Comparison of ENCODE assay signal across 8 cellular contexts in the genomic region with DNA sequence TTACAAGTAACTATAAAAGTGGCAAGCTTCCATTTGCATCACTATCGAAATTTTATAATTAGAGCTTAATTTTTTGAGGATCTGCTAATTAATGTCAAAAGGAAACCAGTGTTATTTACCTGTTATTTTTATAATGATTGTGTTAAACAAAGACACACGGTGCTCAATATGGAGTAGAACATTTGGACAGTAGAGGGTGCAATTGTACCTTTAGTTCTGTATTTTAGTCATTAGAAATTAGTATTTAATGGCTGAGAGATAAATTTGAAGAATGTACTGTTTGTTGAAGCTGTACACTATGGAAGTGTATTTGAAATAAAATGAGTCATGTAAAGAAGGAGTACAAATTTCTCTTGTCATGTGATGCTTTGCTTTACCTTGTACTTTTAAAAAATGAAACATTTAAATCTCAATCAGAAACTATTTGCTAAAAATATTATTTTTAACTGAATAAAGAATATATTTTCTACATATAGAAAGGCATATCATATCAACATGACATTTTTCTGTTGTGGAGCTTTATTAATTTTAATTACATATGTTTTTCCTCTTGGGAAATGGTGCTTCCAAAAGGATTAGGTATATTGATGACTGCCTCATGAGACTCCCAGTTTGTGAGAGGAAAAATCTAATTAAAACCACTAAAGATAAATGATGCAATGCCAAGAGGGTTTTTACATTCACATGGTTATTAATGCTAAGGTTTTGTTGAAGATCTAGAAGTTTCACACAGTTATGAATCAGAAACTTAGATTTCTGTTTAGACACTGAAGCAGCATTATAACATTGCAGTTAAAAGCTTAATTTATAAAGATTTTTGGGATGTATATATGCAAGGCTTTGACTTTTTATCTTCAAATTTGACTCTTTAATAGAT. TPM values are rescaled to one million over a fixed set of nuclear protein-coding genes. Genes with fewer than 3 reads are reported as not detected.
DNase-seq lines count a peak whose midpoint lies in the region; ATAC-seq lines count a peak whose summit lies in the region.

No MANE protein-coding gene starts in this region.

- H3K27ac Mint-ChIP-seq in T-helper 2 cell treated with Interferon-gamma antibody and Interleukin-4, amounts not matched to agents 5 μg/mL and 100 μg/mL, for 36 hours: no peak overlapping the region

- intact Hi-C loops in left colon (cut with DNase I, micrococcal nuclease): no loop called here

- H3K9me3 Mint-ChIP-seq in T-helper 2 cell treated with Interferon-gamma antibody and Interleukin-4, amounts not matched to agents 5 μg/mL and 100 μg/mL, for 36 hours: no peaks in the 10 kb centered on the region

- H3K4me3 Mint-ChIP-seq in T-helper 2 cell treated with Interferon-gamma antibody and Interleukin-4, amounts not matched to agents 5 μg/mL and 100 μg/mL, for 36 hours: no peak overlapping the region

- peaks cover 5% of the 10 kb centered on the region for H3K27me3 Mint-ChIP-seq in T-helper 2 cell treated with Interferon-gamma antibody and Interleukin-4, amounts not matched to agents 5 μg/mL and 100 μg/mL, for 36 hours (ENCODE audit: low read depth)

- peak; percentile 61 for ATAC-seq in HG03432 (IDR thresholded peaks at IDR 0.05; ENCODE audit: unreplicated experiment)
- peak; percentile 74 for ATAC-seq in left colon
- no peak for ATAC-seq in HG02610 (IDR thresholded peaks at IDR 0.05; ENCODE audit: unreplicated experiment)

- no peaks in the 10 kb centered on the region for H3K36me3 Mint-ChIP-seq in T-helper 2 cell treated with Interferon-gamma antibody and Interleukin-4, amounts not matched to agents 5 μg/mL and 100 μg/mL, for 36 hours (ENCODE audit: low read depth)

- DNase-seq in AG08396 (ENCODE audit: low spot score) (peak; percentile 14), astrocyte of the hippocampus (ENCODE audit: low read depth, low spot score) (peak; percentile 59), left colon (no peak), NCI-H2107 treated with DMSO at 0.1 percent for 48 hours (lab: John Stamatoyannopoulos, UW; ENCODE audit: unreplicated experiment) (no peak), T-helper 1 cell (no peak)
- no peak for DNase-seq in T-helper 2 cell treated with Interferon-gamma antibody and Interleukin-4, amounts not matched to agents 5 μg/mL and 100 μg/mL, for 36 hours (ENCODE audit: low spot score)

- no peaks in the 10 kb centered on the region for H3K4me1 Mint-ChIP-seq in T-helper 2 cell treated with Interferon-gamma antibody and Interleukin-4, amounts not matched to agents 5 μg/mL and 100 μg/mL, for 36 hours (ENCODE audit: low read depth)

RNA-seq across cellular contexts. Expression of a gene that starts 10.4 kb away (rescaled TPM):
- total RNA-seq in left colon: 10 to 100 TPM; 17.2 TPM

Comparison
In these comparisons a context has a peak if more than half of its experiments do, and no peak if none do; other contexts are left out.
1. DNase-seq: peak in AG08396 (single experiment) and astrocyte of the hippocampus (single experiment); none in left colon (0 of 2), T-helper 2 cell treated with Interferon-gamma antibody and Interleukin-4, amounts not matched to agents 5 μg/mL and 100 μg/mL, for 36 hours (single experiment), NCI-H2107 treated with DMSO at 0.1 percent for 48 hours (single experiment) and T-helper 1 cell (0 of 5).